In the genomic region with DNA sequence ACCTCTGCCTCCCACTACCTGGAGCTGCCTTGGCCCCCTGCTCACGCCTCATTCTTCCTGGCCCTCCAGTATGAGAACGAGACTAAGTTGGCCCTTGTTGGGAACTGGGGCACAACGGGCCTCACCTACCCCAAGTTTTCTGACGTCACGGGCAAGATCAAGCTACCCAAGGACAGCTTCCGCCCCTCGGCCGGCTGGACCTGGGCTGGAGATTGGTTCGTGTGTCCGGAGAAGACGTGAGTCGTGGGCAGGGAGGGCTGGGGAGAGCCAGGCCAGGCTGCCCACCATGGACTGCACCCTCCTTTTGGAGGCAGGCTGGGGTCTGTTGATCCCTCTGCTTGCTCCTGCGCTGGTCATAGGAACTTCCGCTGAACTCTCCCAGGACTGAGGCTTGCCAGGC, we compare ENCODE assay signal across 34 cellular contexts.
"Had no signal": no experiment of that assay in that cellular context is flagged by ENCODE, and none has a peak within 500 bp of the region (broad histone marks: within the 10 kb centered on the region; RNA-seq: fewer than 3 reads in every experiment).

No MANE protein-coding gene starts in this region.

- DNase-seq: Karpas-422, Kasumi-1, MG63, MM.1S, MV-4-11, NCI-H1048, NCI-H1092, NCI-H1092 treated with DMSO at 0.1 percent for 48 hours, NCI-H1105, NCI-H1105 treated with DMSO at 0.1 percent for 48 hours, NCI-H1417, NCI-H1417 treated with DMSO at 0.1 percent for 48 hours, NCI-H1436, NCI-H1436 treated with DMSO at 0.1 percent for 48 hours, NCI-H146, NCI-H1694, NCI-H1694 treated with DMSO at 0.1 percent for 48 hours, NCI-H187, NCI-H187 treated with DMSO at 0.1 percent for 48 hours, NCI-H1930, NCI-H2029, NCI-H2029 treated with DMSO at 0.1 percent for 48 hours, NCI-H2081, NCI-H2081 treated with DMSO at 0.1 percent for 48 hours, NCI-H2107, NCI-H2171, NCI-H2171 treated with DMSO at 0.1 percent for 48 hours, NCI-H2227 treated with DMSO at 0.1 percent for 48 hours, NCI-H226, NCI-H345, NCI-H446, NCI-H446 treated with DMSO at 0.1 percent for 48 hours, NCI-H510A, NCI-H510A treated with DMSO at 0.1 percent for 48 hours had no signal

- H3K9me3 ChIP-seq: MG63 had no signal

- H3K4me3 ChIP-seq: MG63 had no signal

- H3K36me3 ChIP-seq: MG63 had no signal

- H3K27me3 ChIP-seq: MG63 had no signal
